In the genomic region with DNA sequence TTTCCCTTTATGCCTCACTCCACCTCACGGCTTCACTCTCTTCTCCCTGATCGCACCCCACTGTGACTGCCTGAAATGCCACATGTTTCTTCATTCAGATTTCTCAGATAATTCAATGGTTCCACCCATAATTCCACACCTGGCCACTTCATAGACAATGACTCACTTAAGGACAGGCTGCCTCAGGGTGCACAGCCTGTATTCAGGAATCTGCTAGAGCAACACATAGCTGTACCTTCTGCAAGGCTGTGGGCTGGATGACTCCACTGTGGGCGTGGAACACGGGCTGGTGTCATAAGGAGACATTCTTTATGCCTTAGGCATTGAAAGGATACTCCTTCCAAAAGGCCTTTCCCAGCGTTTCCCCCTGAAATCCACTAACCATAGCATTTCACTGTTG, we compare ENCODE assay signal across 13 cellular contexts. TPM values are rescaled to one million over a fixed set of nuclear protein-coding genes. Genes with fewer than 3 reads are reported as not detected.
DNase-seq lines count a peak whose midpoint lies in the region; ATAC-seq, FAIRE-seq and TF ChIP-seq lines count a peak whose summit lies in the region.
"Had no signal": no experiment of that assay in that cellular context is flagged by ENCODE, and none has a peak within 500 bp of the region (broad histone marks: within the 10 kb centered on the region; RNA-seq: fewer than 3 reads in every experiment).

No MANE protein-coding gene starts in this region.

- H3K4me3 ChIP-seq in GM23338, result no peak overlapping the region
- H3K4me3 ChIP-seq in sigmoid colon, result no peak overlapping the region
- no peak overlapping the region for H3K4me3 ChIP-seq in HepG2 (replicated peaks in 1 of 3; ENCODE audit: insufficient read depth in 1 of 3, low read depth in 2 of 3, low read length in 3 of 3)
- H3K4me3 ChIP-seq: skin epidermis had no signal

- no peak for TF ChIP-seq RAD21 in HepG2 (CRISPR knock-in tag; IDR thresholded peaks at IDR 0.05)

- in situ Hi-C loops in HepG2 (cut with HindIII; ENCODE audit: extremely low pct_ligation_motif_present, low pct_unique_long_range_greater_than_20kb), result no loop called here

- H2AFZ ChIP-seq in GM23338 (no peak overlapping the region), HepG2 (ENCODE audit: low read length) (no peak overlapping the region)

- H3K4me2 ChIP-seq in GM23338 (peak overlapping the region; percentile 23; the same call in 1 of the 2 replicates), HepG2 (ENCODE audit: low read depth, low read length) (no peak overlapping the region)

- ATAC-seq in GM23338, result no peak
- no peak for ATAC-seq in HepG2
- ATAC-seq in T-cell (replicated peaks in 1 of 4), result no peak
- ATAC-seq: naive thymus-derived CD8-positive, alpha-beta T cell had no signal

- H3K4me1 ChIP-seq in GM23338 (ENCODE audit: insufficient read depth) (peaks cover 73% of the 10 kb centered on the region), sigmoid colon (no peaks in the 10 kb centered on the region), HepG2 (ENCODE audit: insufficient read depth, low read length) (peaks cover 74% of the 10 kb centered on the region)

- H3K27ac ChIP-seq in GM23338 (ENCODE audit: low read depth) (no peak overlapping the region), sigmoid colon (no peak overlapping the region), HepG2 (ENCODE audit: extremely low read length, insufficient read depth, low read length) (no peak overlapping the region)
- H3K27ac ChIP-seq: skin epidermis had no signal

- CTCF ChIA-PET in HepG2 (lab: Yijun Ruan, JAX; ENCODE audit: low intra/inter-chr PET ratio, low total read pairs) (no interaction called here), T-cell (lab: Charles Lee) (no interaction called here)

- DNase-seq in GM23338 (ENCODE audit: low spot score) (no peak), NCI-H345 (lab: John Stamatoyannopoulos, UW) (peak; percentile 37), dedifferentiated amniotic fluid mesenchymal stem cell (ENCODE audit: extremely low spot score) (peak; percentile 51), sigmoid colon (peak; percentile 22), HepG2 (ENCODE audit: low spot score) (no peak), T-cell (no peak), NCI-H82 (lab: John Stamatoyannopoulos, UW) (no peak)
- DNase-seq: DMS79; naive thymus-derived CD8-positive, alpha-beta T cell; NCI-H524 treated with DMSO at 0.1 percent for 48 hours had no signal

- H3K27ac Mint-ChIP-seq in GM23338 (0 out of 2 replicates have a peak overlapping the region, but pooled peaks have one; percentile 12), T-cell (no peak overlapping the region)
- H3K27ac Mint-ChIP-seq: T-helper 1 cell treated with Interleukin-12 subunit alpha and Interleukin-12 subunit beta and Interleukin-4 antibody, amounts not matched to agents 30 μg/mL and 1 μg/mL, for 36 hours had no signal

- WGBS in sigmoid colon, 2 donors, result 85 to 92% methylated on average over 5 of the region's 5 CpGs
- 49% methylated on average over 3 of the region's 5 CpGs for WGBS in HepG2 (ENCODE audit: low lambda C conversion rate)

- TF ChIP-seq CTCF in GM23338 (conservative IDR thresholded peaks at IDR 0.05; ENCODE audit: low read depth in 2 of 2) (no peak), sigmoid colon (IDR thresholded peaks at IDR 0.05) (no peak), HepG2 (CRISPR knock-in tag; IDR thresholded peaks at IDR 0.05) (no peak)

- intact Hi-C loops in sigmoid colon (cut with DNase I), result no loop called here
- intact Hi-C loops in HepG2 (cut with micrococcal nuclease; ENCODE audit: unreplicated experiment), result no loop called here

- peaks cover 11% of the 10 kb centered on the region for H3K36me3 ChIP-seq in GM23338 (ENCODE audit: insufficient read depth)
- no peaks in the 10 kb centered on the region for H3K36me3 ChIP-seq in sigmoid colon
- H3K36me3 ChIP-seq in HepG2 (replicated peaks in 1 of 2; ENCODE audit: control insufficient read depth in 1 of 2, insufficient read depth in 2 of 2, low read length in 2 of 2), result no peaks in the 10 kb centered on the region

- H3K9ac ChIP-seq in HepG2 (ENCODE audit: insufficient read depth, low read depth, low read length), result no peak overlapping the region

- H3K79me2 ChIP-seq in GM23338 (replicated peaks; ENCODE audit: insufficient read depth) (no peaks in the 10 kb centered on the region), HepG2 (ENCODE audit: insufficient read depth, low read length) (no peaks in the 10 kb centered on the region)

- H4K20me1 ChIP-seq in GM23338 (replicated peaks; ENCODE audit: insufficient read depth), result 0 out of 2 replicates have a peak, but pooled peaks cover 6% of the 10 kb centered on the region
- no peaks in the 10 kb centered on the region for H4K20me1 ChIP-seq in HepG2 (ENCODE audit: insufficient read depth, low read length)

- peaks cover 59% of the 10 kb centered on the region for H3K4me1 Mint-ChIP-seq in GM23338
- no peaks in the 10 kb centered on the region for H3K4me1 Mint-ChIP-seq in T-cell

- TF ChIP-seq EP300 in sigmoid colon (IDR thresholded peaks at IDR 0.05) (no peak), HepG2 (IDR thresholded peaks at IDR 0.05; ENCODE audit: low read depth in 2 of 2, low read length in 2 of 2) (no peak), HepG2 (CRISPR knock-in tag; IDR thresholded peaks at IDR 0.05; ENCODE audit: borderline replicate concordance) (no peak)

- TF ChIP-seq POLR2A in sigmoid colon (IDR thresholded peaks at IDR 0.05) (no peak), HepG2 (IDR thresholded peaks at IDR 0.05; ENCODE audit: insufficient read depth in 1 of 2, low read depth in 2 of 2, low read length in 2 of 2) (no peak)

- no peak for FAIRE-seq in HepG2 (lab: Jason Lieb, UNC)
- FAIRE-seq: GM18507 had no signal

- H3K9me2 ChIP-seq in GM23338 (ENCODE audit: insufficient read depth), result no peaks in the 10 kb centered on the region

- H3K9me3 ChIP-seq in sigmoid colon (no peaks in the 10 kb centered on the region), HepG2 (ENCODE audit: low read length) (no peaks in the 10 kb centered on the region)

- POLR2A ChIA-PET in HepG2 (lab: Yijun Ruan, JAX) (no interaction called here), T-cell (lab: Charles Lee) (no interaction called here)

- H3K36me3 Mint-ChIP-seq in GM23338 (ENCODE audit: low read depth), result peaks cover 41% of the 10 kb centered on the region
- H3K36me3 Mint-ChIP-seq in T-cell, result no peaks in the 10 kb centered on the region
- H3K36me3 Mint-ChIP-seq: naive thymus-derived CD8-positive, alpha-beta T cell had no signal

- no TSS peak for BruUV-seq in HepG2 (replicated peaks; lab: Mats Ljungman, UMichigan)

- H3K27me3 ChIP-seq in GM23338 (ENCODE audit: insufficient read depth) (no peaks in the 10 kb centered on the region), sigmoid colon (no peaks in the 10 kb centered on the region), HepG2 (ENCODE audit: control insufficient read depth in 1 of 2, insufficient read depth in 2 of 2, low read length in 2 of 2) (no peaks in the 10 kb centered on the region)

- H3K27me3 Mint-ChIP-seq in GM23338 (ENCODE audit: insufficient read depth, low read depth, poor library complexity) (peaks cover 10% of the 10 kb centered on the region), T-cell (peaks cover 0 to 10% of the 10 kb centered on the region in 2 donors)

- H3K4me3 Mint-ChIP-seq in GM23338, result no peak overlapping the region
- no peak overlapping the region for H3K4me3 Mint-ChIP-seq in T-cell
- H3K4me3 Mint-ChIP-seq: naive thymus-derived CD8-positive, alpha-beta T cell; T-helper 1 cell treated with Interleukin-12 subunit alpha and Interleukin-12 subunit beta and Interleukin-4 antibody, amounts not matched to agents 30 μg/mL and 1 μg/mL, for 36 hours had no signal

- H3F3A ChIP-seq in GM23338 (replicated peaks; ENCODE audit: low read depth), result peaks cover 53% of the 10 kb centered on the region

- H3K9me3 Mint-ChIP-seq in GM23338 (no peaks in the 10 kb centered on the region), T-cell (no peaks in the 10 kb centered on the region)
- H3K9me3 Mint-ChIP-seq: naive thymus-derived CD8-positive, alpha-beta T cell; T-helper 1 cell treated with Interleukin-12 subunit alpha and Interleukin-12 subunit beta and Interleukin-4 antibody, amounts not matched to agents 30 μg/mL and 1 μg/mL, for 36 hours had no signal

TF ChIP-seq in GM23338, 12 proteins besides CTCF, POLR2A, EP300 and RAD21:
- TF ChIP-seq STAT1 (IDR thresholded peaks at IDR 0.05; ENCODE audit: unreplicated experiment), result no peak
- peak; percentile 39 for TF ChIP-seq POLR2AphosphoS5 (IDR thresholded peaks at IDR 0.05; ENCODE audit: low read depth)

RNA-seq across cellular contexts. Expression of a gene that starts 36.1 kb away (rescaled TPM):
- total RNA-seq in GM23338 (2014; rRNA removed; shearing (Covaris generic)), result 280 and 283 TPM in 2 replicates
- polyA plus RNA-seq in GM23338 (2016; fragmentation: Nextera tagmentation; extraction: Ambion mirVana) (509 and 628 TPM in 2 replicates), sigmoid colon (1 to 10 TPM; 1.8 to 8.0 (median 2.8) TPM), HepG2 (2011; rRNA removed) (not detected in 2 replicates)
- total RNA-seq in sigmoid colon (under 1 TPM in 3 of 4 donors, not detected in 1; under 0.01 to 0.99 (median 0.27) TPM), HepG2 (2016; rRNA removed; fragmentation: Illumina TruSeq; extraction: Trizol) (not detected in 2 replicates), T-cell (under 1 TPM in 4 of 5 donors, not detected in 1; 0.09 to 0.47 (median 0.40) TPM)
- total RNA-seq in HepG2 (2016; cell fraction: cytosol; rRNA removed; fragmentation: Illumina TruSeq; extraction: Trizol; ENCODE audit: low read depth), result not detected in 2 replicates
- not detected in 2 replicates for total RNA-seq in HepG2 (2016; cell fraction: insoluble cytoplasmic fraction; rRNA removed; fragmentation: Illumina TruSeq; extraction: Trizol)
- total RNA-seq in HepG2 (2016; cell fraction: membrane; rRNA removed; fragmentation: Illumina TruSeq; extraction: Trizol), result not detected in 2 replicates
- not detected in 2 replicates for total RNA-seq in HepG2 (2016; cell fraction: nucleus; rRNA removed; fragmentation: Illumina TruSeq; extraction: Trizol)
- not detected in 2 replicates for polyA plus RNA-seq in HepG2 (2011; cell fraction: cytosol; rRNA removed)
- 0.03 TPM in 1 of 2 replicates, not detected in the other for polyA plus RNA-seq in HepG2 (2011; cell fraction: nucleus; rRNA removed)
- not detected in 2 replicates for polyA plus RNA-seq in HepG2 (2012)
- not detected in 2 replicates for polyA plus RNA-seq in HepG2 (2016; cell fraction: cytosol; fragmentation: Illumina TruSeq; extraction: Trizol; ENCODE audit: low read depth)
- not detected in 2 replicates for polyA plus RNA-seq in HepG2 (2016; cell fraction: insoluble cytoplasmic fraction; fragmentation: Illumina TruSeq; extraction: Trizol; ENCODE audit: low read depth)
- polyA plus RNA-seq in HepG2 (2016; cell fraction: membrane; fragmentation: Illumina TruSeq; extraction: Trizol; ENCODE audit: low read depth), result not detected in 2 replicates
- polyA plus RNA-seq in HepG2 (2016; cell fraction: nucleus; fragmentation: Illumina TruSeq; extraction: Trizol; ENCODE audit: insufficient read depth, low read depth), result not detected in 2 replicates
- polyA minus RNA-seq in HepG2 (2011; rRNA and poly(A)+ RNA removed; ENCODE audit: low replicate concordance), result not detected in 2 replicates
- polyA minus RNA-seq in HepG2 (2011; cell fraction: cytosol; rRNA and poly(A)+ RNA removed), result not detected in 2 replicates
- not detected in 2 replicates for polyA minus RNA-seq in HepG2 (2011; cell fraction: nucleus; rRNA and poly(A)+ RNA removed)
- total RNA-seq: naive thymus-derived CD8-positive, alpha-beta T cell had no signal
- polyA plus RNA-seq: naive thymus-derived CD8-positive, alpha-beta T cell had no signal

Comparison
In these comparisons a context has a peak if more than half of its experiments do, and no peak if none do; other contexts are left out.
1. DNase-seq: peak in NCI-H345 (single experiment), dedifferentiated amniotic fluid mesenchymal stem cell (single experiment) and sigmoid colon (single experiment); none in GM23338 (single experiment), HepG2 (single experiment), T-cell (0 of 34) and NCI-H82 (single experiment).
2. RNA of a gene that starts 36.1 kb away (total RNA-seq): 280 to 283 TPM in GM23338; 0.09 to 0.47 TPM in T-cell, under 0.01 to 0.99 TPM in sigmoid colon and not detected in HepG2; every median in the first group is over 100 times any median in the second.